ENCODE assay signal across 3 cellular contexts in the genomic region with DNA sequence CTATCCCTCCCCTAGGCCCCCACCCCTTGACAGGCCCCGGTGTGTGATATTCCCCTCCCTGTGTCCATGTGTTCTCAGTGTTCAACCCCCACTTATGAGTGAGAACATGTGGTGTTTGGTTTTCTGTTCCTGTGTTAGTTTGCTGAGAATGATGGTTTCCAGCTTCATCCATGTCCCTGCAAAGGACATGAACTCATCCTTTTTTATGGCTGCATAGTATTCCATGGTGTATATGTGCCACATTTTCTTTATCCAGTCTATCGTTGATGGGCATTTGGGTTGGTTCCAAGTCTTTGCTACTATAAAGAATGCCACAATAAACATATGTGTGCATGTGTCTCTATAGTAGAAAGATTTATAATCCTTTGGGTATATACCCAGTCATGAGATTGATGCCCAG. TPM values are rescaled to one million over a fixed set of nuclear protein-coding genes. Genes with fewer than 3 reads are reported as not detected.
DNase-seq lines count a peak whose midpoint lies in the region; ATAC-seq, FAIRE-seq and TF ChIP-seq lines count a peak whose summit lies in the region.
"Not testable (repeated sequence)": the region's sequence is repeated elsewhere in the genome, so short reads cannot be mapped to it uniquely, and the experiment has no call there.

No MANE protein-coding gene starts in this region.

- intact Hi-C loops in K562 (cut with micrococcal nuclease): not testable (repeated sequence)

- H4K20me1 ChIP-seq in K562 (replicated peaks; ENCODE audit: control insufficient read depth, insufficient read depth, low read length): not testable (repeated sequence)

- H3K4me3 ChIP-seq in HEK293 (ENCODE audit: low read depth, low read length); K562; neutrophil (ENCODE audit: low read depth in 1 of 2, low read length in 1 of 2): not testable (repeated sequence)

- ATAC-seq in K562: not testable (repeated sequence)

- 77% methylated on average over 2 of the region's 2 CpGs for WGBS in K562 (ENCODE audit: insufficient coverage, low coverage, missing lambda C conversion rate)

- not testable (repeated sequence) for H3K9me3 ChIP-seq in HEK293 (ENCODE audit: control insufficient read depth, insufficient read depth, low read depth, low read length); K562 (replicated peaks; ENCODE audit: control insufficient read depth, insufficient read depth, low read depth, low read length); neutrophil

- FAIRE-seq in K562 (lab: Jason Lieb, UNC): not testable (repeated sequence)

- not testable (repeated sequence) for H3K4me2 ChIP-seq in K562 (ENCODE audit: insufficient read depth, low read length)

- not testable (repeated sequence) for H2AFZ ChIP-seq in K562 (ENCODE audit: low read depth, low read length)

- POLR2A ChIA-PET in HEK293 (lab: Yijun Ruan, JAX); K562 (lab: Yijun Ruan, JAX): not testable (repeated sequence)

- H3K9me1 ChIP-seq in K562 (ENCODE audit: control insufficient read depth, insufficient read depth, low read length): not testable (repeated sequence)

- not testable (repeated sequence) for H3K27me3 ChIP-seq in K562 (ENCODE audit: control insufficient read depth in 2 of 2, insufficient read depth in 2 of 2, low read length in 2 of 2); neutrophil

- H3K79me2 ChIP-seq in K562 (ENCODE audit: control insufficient read depth, insufficient read depth, low read length): not testable (repeated sequence)

- in situ Hi-C loops in K562 (cut with MboI): loop anchor here (25.0 kb wide), 1 partner anchor 193 kb away; the partner anchor contains the start of gene SLC18A2

- not testable (repeated sequence) for H3K36me3 ChIP-seq in HEK293 (ENCODE audit: control insufficient read depth in 2 of 2, insufficient read depth in 1 of 2, low read length in 2 of 2); K562 (ENCODE audit: control insufficient read depth, insufficient read depth, low read length); neutrophil

- TF ChIP-seq POLR2A in K562 (conservative IDR thresholded peaks at IDR 0.05): not testable (repeated sequence)

- TF ChIP-seq CTCF in HEK293 (tag by site-specific recombination; IDR thresholded peaks at IDR 0.05); K562 (IDR thresholded peaks at IDR 0.05 in 2 of 3, conservative IDR thresholded peaks at IDR 0.05 in 1 of 3; ENCODE audit: insufficient read depth in 2 of 3, low read depth in 1 of 3, low read length in 3 of 3); neutrophil (IDR thresholded peaks at IDR 0.05): not testable (repeated sequence)

- BruUV-seq in K562 (replicated peaks; lab: Mats Ljungman, UMichigan): not testable (repeated sequence)

- TF ChIP-seq RAD21 in K562 (CRISPR knock-in tag; conservative IDR thresholded peaks at IDR 0.05 in 1 of 2, IDR thresholded peaks at IDR 0.05 in 1 of 2): not testable (repeated sequence)

- not testable (repeated sequence) for H3K9ac ChIP-seq in K562 (ENCODE audit: insufficient read depth in 1 of 2, low read depth in 2 of 2, low read length in 2 of 2)

- not testable (repeated sequence) for DNase-seq in K562 (ENCODE audit: extremely low read depth in 1 of 4, low spot score in 3 of 4)

- not testable (repeated sequence) for H3K4me1 ChIP-seq in HEK293 (ENCODE audit: control insufficient read depth, insufficient read depth, low read length); K562 (replicated peaks in 1 of 2; ENCODE audit: control insufficient read depth in 2 of 2, insufficient read depth in 2 of 2, low read length in 2 of 2)
- H3K4me1 ChIP-seq in neutrophil (ENCODE audit: control insufficient read depth in 1 of 2, insufficient read depth in 1 of 2, low read depth in 1 of 2, low read length in 1 of 2): peaks cover 35 to 47% of the 10 kb centered on the region in 2 experiments

- not testable (repeated sequence) for H3K27ac ChIP-seq in HEK293 (ENCODE audit: extremely low read depth, low read depth, low read length); K562 (ENCODE audit: extremely low read depth, low read depth, low read length)
- peak overlapping the region; percentile 74 for H3K27ac ChIP-seq in neutrophil

- not testable (repeated sequence) for TF ChIP-seq EP300 in K562 (IDR thresholded peaks at IDR 0.05; ENCODE audit: low read length)

- CTCF ChIA-PET in HEK293 (lab: Yijun Ruan, JAX): interaction anchor here (0.6 to 6.0 kb wide), 8 partner anchors 9 to 994 kb away, joined by 3 to 65 read pairs (median 4); no protein-coding TSS in a partner anchor
- CTCF ChIA-PET in K562 (lab: Yijun Ruan, JAX; ENCODE audit: low intra/inter-chr PET ratio): not testable (repeated sequence)

TF ChIP-seq in HEK293, 187 proteins besides CTCF, POLR2A, EP300 and RAD21:
- TF ChIP-seq ZNF580 (tag by site-specific recombination; IDR thresholded peaks at IDR 0.05) (peak; percentile 65), ZNF146 (tag by site-specific recombination; IDR thresholded peaks at IDR 0.05) (peak; percentile 96)

TF ChIP-seq in K562, 482 proteins besides CTCF, POLR2A, EP300 and RAD21:
- peak; percentile 17 for TF ChIP-seq ZNF146 (CRISPR knock-in tag; IDR thresholded peaks at IDR 0.05; ENCODE audit: unreplicated experiment)

RNA-seq across cellular contexts. Expression of gene PDZD8, which starts 55.3 kb away (rescaled TPM):
- total RNA-seq in K562 (2011; cell fraction: chromatin; rRNA removed; ENCODE audit: low replicate concordance): 26.6 and 71.2 TPM in 2 replicates
- total RNA-seq in K562 (2011; cell fraction: nucleolus; rRNA removed): 29.4 and 37.0 TPM in 2 replicates
- 56.0 and 86.6 TPM in 2 replicates for total RNA-seq in K562 (2011; cell fraction: nucleoplasm; rRNA removed)
- 15.5 and 18.8 TPM in 2 replicates for total RNA-seq in K562 (2014; rRNA removed)
- 53.4 and 60.6 TPM in 2 replicates for total RNA-seq in K562 (2014; rRNA removed; fragmentation: Illumina TruSeq; extraction: Trizol)
- total RNA-seq in K562 (2015; rRNA removed; fragmentation: Illumina TruSeq; extraction: Trizol): 35.0 and 36.8 TPM in 2 replicates
- 46.8 and 49.4 TPM in 2 replicates for total RNA-seq in K562 (2021)
- 32.3 and 41.9 TPM in 2 replicates for polyA plus RNA-seq in K562 (2011; rRNA removed)
- 8.0 and 17.4 TPM in 2 replicates for polyA plus RNA-seq in K562 (2011; cell fraction: cytosol; rRNA removed)
- 10.7 and 14.0 TPM in 2 replicates for polyA plus RNA-seq in K562 (2011; cell fraction: nucleus; rRNA removed)
- polyA plus RNA-seq in K562 (2012): 19.7 and 19.8 TPM in 2 replicates
- 45.2 and 52.5 TPM in 2 replicates for polyA plus RNA-seq in K562 (2014; fragmentation: Illumina TruSeq; extraction: Trizol)
- polyA plus RNA-seq in K562 (2014; fragmentation: Nextera tagmentation; extraction: Ambion mirVana): 1 to 10 TPM; 5.5 to 5.9 TPM
- 16.7 and 19.8 TPM in 2 replicates for polyA plus RNA-seq in K562 (2014; rRNA removed)
- polyA minus RNA-seq in K562 (2011; rRNA and poly(A)+ RNA removed): 147 and 155 TPM in 2 replicates
- polyA minus RNA-seq in K562 (2011; cell fraction: cytosol; rRNA and poly(A)+ RNA removed): 51.4 and 65.1 TPM in 2 replicates
- 16.8 and 31.1 TPM in 2 replicates for polyA minus RNA-seq in K562 (2011; cell fraction: nucleus; rRNA and poly(A)+ RNA removed)
